29 cellular contexts compared by ENCODE assay signal in the genomic region with DNA sequence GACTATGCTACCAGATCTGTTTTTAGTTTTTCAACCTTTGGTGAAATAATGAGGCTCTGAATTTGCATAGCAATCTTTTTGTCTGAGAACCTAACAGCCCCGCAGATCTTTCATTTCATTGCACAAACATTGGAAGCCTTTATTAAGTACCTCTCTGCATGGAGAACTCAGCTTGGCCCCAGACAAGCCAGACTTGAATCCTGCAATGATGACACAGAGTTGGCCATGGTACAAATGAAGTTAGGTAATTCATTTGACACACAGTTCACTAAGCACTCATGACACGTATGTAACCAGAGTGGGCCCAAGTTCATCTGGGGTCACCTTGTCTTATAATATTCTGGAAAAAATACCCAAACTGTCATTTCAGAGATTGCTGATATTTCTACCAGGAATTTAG.
DNase-seq lines count a peak whose midpoint lies in the region; ATAC-seq, FAIRE-seq and TF ChIP-seq lines count a peak whose summit lies in the region.
"Had no signal": no experiment of that assay in that cellular context is flagged by ENCODE, and none has a peak within 500 bp of the region (broad histone marks: within the 10 kb centered on the region; RNA-seq: fewer than 3 reads in every experiment).

No MANE protein-coding gene starts in this region.

- peaks cover 6% of the 10 kb centered on the region for H3K27me3 Mint-ChIP-seq in brain

- H3K4me3 ChIP-seq in upper lobe of right lung: no peak overlapping the region
- H3K4me3 ChIP-seq: BLaER1, HAP-1, hepatocyte had no signal

- peaks cover 13 to 30% (median 24%) of the 10 kb centered on the region in 5 experiments for H3K9me3 Mint-ChIP-seq in brain

- no peak overlapping the region for H3K27ac ChIP-seq in upper lobe of right lung
- H3K27ac ChIP-seq: BLaER1, hepatocyte, parathyroid adenoma, VCaP had no signal

- peaks cover 4% of the 10 kb centered on the region for H3K36me3 Mint-ChIP-seq in brain

- peaks cover 48% of the 10 kb centered on the region for H3K4me1 Mint-ChIP-seq in brain

- no peaks in the 10 kb centered on the region for H3K27me3 ChIP-seq in upper lobe of right lung
- H3K27me3 ChIP-seq: BLaER1, hepatocyte had no signal

- no peak for FAIRE-seq in GM19239 (lab: Jason Lieb, UNC)
- FAIRE-seq: A204.1 had no signal

- TF ChIP-seq CTCF in brain (conservative IDR thresholded peaks at IDR 0.05) (no peak), upper lobe of right lung (IDR thresholded peaks at IDR 0.05) (no peak)

- ATAC-seq in left cardiac atrium (peak; percentile 53 to 63), left ventricle myocardium superior (peak; percentile 53), upper lobe of right lung (peak; percentile 32)
- ATAC-seq: activated T-cell treated with anti-CD3 and anti-CD28 coated beads, Interleukin-2, amount 50 U/mL, for 4 hours; SK-N-SH treated with all-trans-retinoic acid at 6 μM for 48 hours had no signal

- H3K4me3 Mint-ChIP-seq in brain: peak overlapping the region in 2 of 5 experiments; percentile 3 to 82
- H3K4me3 Mint-ChIP-seq: activated T-cell treated with anti-CD3 and anti-CD28 coated beads, Interleukin-2, amount 50 U/mL, for 4 hours; nephron progenitor cell had no signal

- intact Hi-C loops in left cardiac atrium (cut with DNase I): no loop called here
- intact Hi-C loops in cardiac septum (cut with DNase I): no loop called here
- intact Hi-C loops in left ventricle myocardium superior (cut with micrococcal nuclease): no loop called here
- intact Hi-C loops in upper lobe of right lung (cut with DNase I): no loop called here

- H3K27ac Mint-ChIP-seq in brain: peak overlapping the region in 4 of 5 experiments; percentile 46 to 94 (median 61)
- H3K27ac Mint-ChIP-seq: nephron progenitor cell had no signal

- H3K4me1 ChIP-seq in upper lobe of right lung: no peaks in the 10 kb centered on the region
- H3K4me1 ChIP-seq: HAP-1, parathyroid adenoma had no signal

- DNase-seq in left cardiac atrium (no peak), cardiac septum (ENCODE audit: low spot score) (no peak), left ventricle myocardium superior (no peak), upper lobe of right lung (no peak), GM19239 (ENCODE audit: insufficient read length, low spot score) (no peak), NCI-H748 treated with DMSO at 0.1 percent for 48 hours (lab: John Stamatoyannopoulos, UW) (no peak)
- DNase-seq in activated naive CD4-positive, alpha-beta T cell treated with Interleukin-2 at 50 U/mL for 16 hours: no peak
- DNase-seq: activated CD4-positive, alpha-beta T cell treated with anti-CD3 and anti-CD28 coated beads for 48 hours; activated T-cell treated with anti-CD3 and anti-CD28 coated beads, Interleukin-2, amount 50 U/mL, for 4 hours; amniotic stem cell; central memory CD4-positive, alpha-beta T cell; COR-L47; foreskin melanocyte; GDM1; NCI-H1092; NCI-H187; NCI-H2171 treated with DMSO at 0.1 percent for 48 hours; NCI-H524 treated with DMSO at 0.1 percent for 48 hours; nephron progenitor cell; RPMI8226; stimulated activated CD8-positive, alpha-beta memory T cell treated with anti-CD3 and anti-CD28 coated beads, Interleukin-4, amount 100 ng/mL, for 48 hours had no signal

- no peaks in the 10 kb centered on the region for H3K36me3 ChIP-seq in upper lobe of right lung
- H3K36me3 ChIP-seq: BLaER1, HAP-1 had no signal

- H3K9me3 ChIP-seq in upper lobe of right lung: no peaks in the 10 kb centered on the region
- H3K9me3 ChIP-seq: HAP-1 had no signal
